8 cellular contexts compared by ENCODE assay signal in the genomic region with DNA sequence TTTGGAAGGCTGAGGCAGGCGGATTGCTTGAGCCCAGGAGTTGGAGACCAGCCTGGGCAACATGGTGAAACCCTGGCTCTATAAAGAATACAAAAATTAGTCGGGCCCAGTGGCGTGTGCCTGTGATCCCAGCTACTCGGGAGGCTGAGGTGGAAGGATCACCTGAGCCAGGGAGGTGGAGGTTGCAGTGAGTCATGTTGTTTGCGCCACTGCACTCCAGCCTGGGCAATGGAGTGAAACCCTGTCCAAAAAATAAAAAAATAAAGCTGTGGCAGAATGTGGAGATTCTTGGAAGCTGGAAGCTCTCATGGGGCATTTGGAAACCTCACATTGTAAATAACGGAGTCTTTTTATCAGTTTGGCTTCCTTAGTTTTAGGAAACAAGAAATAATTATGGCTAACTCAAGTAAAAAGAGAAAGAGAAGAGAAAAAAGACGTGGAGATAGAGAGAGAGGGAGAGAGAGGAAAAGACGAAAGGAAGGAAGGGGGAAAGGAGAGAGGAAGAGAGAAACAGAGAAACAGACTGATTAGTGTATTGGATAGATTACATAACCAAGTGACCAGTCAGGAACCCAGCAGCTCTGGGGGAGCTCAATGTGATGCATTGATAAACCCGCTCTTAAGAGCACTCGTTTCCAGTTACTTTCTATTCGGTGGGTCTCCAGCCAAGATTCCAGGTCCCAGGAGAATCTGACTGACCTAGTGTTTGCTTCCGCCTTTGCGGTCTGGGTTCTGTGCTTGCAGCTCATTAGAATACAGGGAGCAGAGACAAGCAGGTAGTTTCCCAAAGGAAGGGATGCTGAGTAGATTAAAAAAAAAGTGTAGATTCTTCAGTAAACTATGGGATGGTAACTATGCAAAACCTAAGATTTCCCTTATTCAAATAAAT. TPM values are rescaled to one million over a fixed set of nuclear protein-coding genes. Genes with fewer than 3 reads are reported as not detected.
A peak's percentile ranks its signal among the peaks of the same experiment; 100 is the strongest.
DNase-seq lines count a peak whose midpoint lies in the region; ATAC-seq and TF ChIP-seq lines count a peak whose summit lies in the region.

No MANE protein-coding gene starts in this region.

- H3K4me1 ChIP-seq in BLaER1: peaks cover 32% of the 10 kb centered on the region
- H3K4me1 ChIP-seq in OCI-LY7 (ENCODE audit: insufficient read depth, low read length, poor library complexity, severe bottlenecking): peaks cover 33% of the 10 kb centered on the region

- H3K9me3 ChIP-seq in BLaER1: no peaks in the 10 kb centered on the region
- H3K9me3 ChIP-seq in OCI-LY7 (ENCODE audit: low read length): no peaks in the 10 kb centered on the region

- no peaks in the 10 kb centered on the region for H3K9me2 ChIP-seq in OCI-LY7 (ENCODE audit: insufficient read depth, low read length)

- H4K20me1 ChIP-seq in BLaER1 (0 out of 2 replicates have a peak, but pooled peaks cover 5% of the 10 kb centered on the region), OCI-LY7 (ENCODE audit: insufficient read depth, low read length) (no peaks in the 10 kb centered on the region)

- POLR2A ChIA-PET in OCI-LY7 (lab: Charles Lee): interaction anchor here (0.6 to 3.9 kb wide), 6 partner anchors 9 to 254 kb away, joined by 3 to 52 read pairs (median 8); partner anchors contain the start of gene DPY30

- H3K4me2 ChIP-seq in BLaER1 (peak overlapping the region; percentile 87), OCI-LY7 (ENCODE audit: low read length) (peak overlapping the region; percentile 97)

- no peaks in the 10 kb centered on the region for H3K27me3 Mint-ChIP-seq in stimulated activated naive CD8-positive, alpha-beta T cell treated with anti-CD3 and anti-CD28 coated beads, Interleukin-15, Interleukin-2, amounts not matched to agents 100 ng/mL and 50 ng/mL, for 24 hours

- peak overlapping the region; percentile 98 for H2AFZ ChIP-seq in OCI-LY7 (ENCODE audit: low read length)

- no peaks in the 10 kb centered on the region for H3K9me3 Mint-ChIP-seq in stimulated activated naive CD8-positive, alpha-beta T cell treated with anti-CD3 and anti-CD28 coated beads, Interleukin-15, Interleukin-2, amounts not matched to agents 100 ng/mL and 50 ng/mL, for 24 hours

- H3K36me3 ChIP-seq in BLaER1 (peaks cover 12% of the 10 kb centered on the region; the same call in 1 of the 2 replicates), OCI-LY7 (ENCODE audit: insufficient read depth, low read length) (no peaks in the 10 kb centered on the region)

- peak overlapping the region; percentile 80 for H3K4me3 ChIP-seq in BLaER1
- H3K4me3 ChIP-seq in OCI-LY7 (ENCODE audit: low read depth, low read length, poor library complexity, severe bottlenecking): peak overlapping the region; percentile 85
- peak overlapping the region; percentile 66 to 82 for H3K4me3 ChIP-seq in cardiac fibroblast (replicated peaks in 1 of 2; ENCODE audit: low read depth in 2 of 2, low read length in 2 of 2)

- TF ChIP-seq CTCF in OCI-LY7 (conservative IDR thresholded peaks at IDR 0.05; ENCODE audit: low read length): no peak
- no peak for TF ChIP-seq CTCF in cardiac fibroblast (IDR thresholded peaks at IDR 0.05; ENCODE audit: low read depth, low read length)

- H3K79me2 ChIP-seq in OCI-LY7 (ENCODE audit: insufficient read depth, low read depth, low read length): peaks cover 24% of the 10 kb centered on the region

- peaks cover 36% of the 10 kb centered on the region for H3K4me1 Mint-ChIP-seq in stimulated activated naive CD8-positive, alpha-beta T cell treated with anti-CD3 and anti-CD28 coated beads, Interleukin-15, Interleukin-2, amounts not matched to agents 100 ng/mL and 50 ng/mL, for 24 hours (ENCODE audit: low read depth)

- BruUV-seq in OCI-LY7 (replicated peaks; lab: Mats Ljungman, UMichigan): no TSS peak

- H3K27ac Mint-ChIP-seq in stimulated activated naive CD8-positive, alpha-beta T cell treated with anti-CD3 and anti-CD28 coated beads, Interleukin-15, Interleukin-2, amounts not matched to agents 100 ng/mL and 50 ng/mL, for 24 hours: peak overlapping the region; percentile 16

- H3K27ac ChIP-seq in BLaER1 (peak overlapping the region; percentile 71), OCI-LY7 (ENCODE audit: low read depth, low read length, poor library complexity, severe bottlenecking) (no peak overlapping the region)

- no peaks in the 10 kb centered on the region for H3K27me3 ChIP-seq in BLaER1

- CTCF ChIA-PET in OCI-LY7 (lab: Charles Lee; ENCODE audit: unreplicated experiment): no interaction called here

- no peaks in the 10 kb centered on the region for H3K36me3 Mint-ChIP-seq in stimulated activated naive CD8-positive, alpha-beta T cell treated with anti-CD3 and anti-CD28 coated beads, Interleukin-15, Interleukin-2, amounts not matched to agents 100 ng/mL and 50 ng/mL, for 24 hours (ENCODE audit: low read depth)

- peak overlapping the region; percentile 91 for H3K4me3 Mint-ChIP-seq in stimulated activated naive CD8-positive, alpha-beta T cell treated with anti-CD3 and anti-CD28 coated beads, Interleukin-15, Interleukin-2, amounts not matched to agents 100 ng/mL and 50 ng/mL, for 24 hours

- H3K9ac ChIP-seq in BLaER1: peak overlapping the region; percentile 87

- ATAC-seq in GM21367 (IDR thresholded peaks at IDR 0.05; ENCODE audit: unreplicated experiment): no peak

- intact Hi-C loops in OCI-LY7 (cut with micrococcal nuclease; ENCODE audit: unreplicated experiment): loop anchor here (5.0 kb wide), 1 partner anchor 1535 kb away; the partner anchor contains the start of gene FAM98A

- DNase-seq in H4 (ENCODE audit: low spot score) (peak; percentile 13), OCI-LY7 (ENCODE audit: low spot score) (no peak), cardiac fibroblast (ENCODE audit: low read depth in 2 of 2) (peak; percentile 75 to 79), kidney tubule cell (ENCODE audit: low spot score) (peak; percentile 81), NCI-H1694 (lab: John Stamatoyannopoulos, UW) (no peak)

RNA-seq across cellular contexts. Expression of gene SPAST, which starts 1.1 kb away (rescaled TPM):
- total RNA-seq in H4 (2014; rRNA removed; shearing (Covaris generic)): 5.3 and 9.4 TPM in 2 replicates
- total RNA-seq in OCI-LY7 (2014; rRNA removed; shearing (Covaris generic)): 24.5 and 26.4 TPM in 2 replicates
- total RNA-seq in OCI-LY7 (2022): 30.0 and 33.6 TPM in 2 replicates

RNA-seq across cellular contexts. Expression of gene DPY30, which starts 22.6 kb away (rescaled TPM):
- 72.2 and 86.0 TPM in 2 replicates for total RNA-seq in H4 (2014; rRNA removed; shearing (Covaris generic))
- total RNA-seq in OCI-LY7 (2014; rRNA removed; shearing (Covaris generic)): 47.9 and 52.4 TPM in 2 replicates
- 61.4 and 65.0 TPM in 2 replicates for total RNA-seq in OCI-LY7 (2022)

RNA-seq across cellular contexts. Expression of gene MEMO1, which starts 51.4 kb away (rescaled TPM):
- 23.1 and 31.4 TPM in 2 replicates for total RNA-seq in H4 (2014; rRNA removed; shearing (Covaris generic))
- total RNA-seq in OCI-LY7 (2014; rRNA removed; shearing (Covaris generic)): 24.0 and 27.1 TPM in 2 replicates
- 52.4 and 54.0 TPM in 2 replicates for total RNA-seq in OCI-LY7 (2022)

Comparison
In these comparisons a context has a peak if more than half of its experiments do, and no peak if none do; other contexts are left out.
1. DNase-seq: peak in H4 (single experiment), cardiac fibroblast (2 of 2) and kidney tubule cell (single experiment); none in OCI-LY7 (single experiment) and NCI-H1694 (single experiment).
2. Peak in every context shown above with its lines, with median percentiles within 50 percentile points of each other: H3K4me3 ChIP-seq.